ENCODE assay signal across 8 cellular contexts in genomic region chr22:38704568-38705234, GRCh38. TPM values are rescaled to one million over a fixed set of nuclear protein-coding genes. Genes with fewer than 3 reads are reported as not detected.
DNase-seq lines count a peak whose midpoint lies in the region; ATAC-seq and TF ChIP-seq lines count a peak whose summit lies in the region.

No MANE protein-coding gene starts in this region.

- H3K4me3 ChIP-seq in GM12875 (ENCODE audit: low read depth, low read length), result peak overlapping the region; percentile 47
- peak overlapping the region; percentile 11 to 98 (median 42) for H3K4me3 ChIP-seq in Peyer's patch

- peaks cover 0 to 5% (median 0%) of the 10 kb centered on the region in 3 donors for H3K36me3 ChIP-seq in Peyer's patch

- no peak for TF ChIP-seq POLR2A in Peyer's patch (IDR thresholded peaks at IDR 0.05)

- no peaks in the 10 kb centered on the region for H3K27me3 ChIP-seq in Peyer's patch

- TF ChIP-seq CTCF in GM12875 (IDR thresholded peaks at IDR 0.05; ENCODE audit: borderline replicate concordance, insufficient read depth, low read depth, low read length) (no peak), Peyer's patch (IDR thresholded peaks at IDR 0.05) (no peak)

- no peak for ATAC-seq in GM18511 (IDR thresholded peaks at IDR 0.05; ENCODE audit: unreplicated experiment)
- no peak for ATAC-seq in GM18517 (IDR thresholded peaks at IDR 0.05; ENCODE audit: unreplicated experiment)

- H3K27ac ChIP-seq in Peyer's patch (peak overlapping the region; percentile 72 to 100 (median 94)), epithelial cell of prostate (peak overlapping the region; percentile 72)

- H3K4me1 ChIP-seq in Peyer's patch, result peaks cover 0 to 42% (median 10%) of the 10 kb centered on the region in 4 donors

- no peaks in the 10 kb centered on the region for H3K9me3 ChIP-seq in Peyer's patch

- DNase-seq in Peyer's patch (no peak), epithelial cell of prostate (ENCODE audit: low read depth, low spot score) (no peak), pons (ENCODE audit: low spot score) (peak; percentile 69), medulla oblongata (ENCODE audit: extremely low spot score) (no peak), H4 (ENCODE audit: low spot score) (no peak)

RNA-seq across cellular contexts. Expression of gene GTPBP1, which starts 1.0 kb away (rescaled TPM):
- total RNA-seq in Peyer's patch, result 100 to 1,000 TPM in 3 of 4 donors, 10 to 100 TPM in 1; 72.5 to 182 (median 131) TPM
- total RNA-seq in H4 (2014; rRNA removed; shearing (Covaris generic)), result 12.1 and 12.9 TPM in 2 replicates

RNA-seq across cellular contexts. Expression of gene JOSD1, which starts 4.0 kb away (rescaled TPM):
- 100 to 1,000 TPM in 3 of 4 donors, 10 to 100 TPM in 1; 77.6 to 156 (median 121) TPM for total RNA-seq in Peyer's patch
- 40.7 and 52.1 TPM in 2 replicates for total RNA-seq in H4 (2014; rRNA removed; shearing (Covaris generic))

RNA-seq across cellular contexts. Expression of gene TOMM22, which starts 22.9 kb away (rescaled TPM):
- total RNA-seq in Peyer's patch, result 10 to 100 TPM; 19.6 to 35.5 (median 28.9) TPM
- total RNA-seq in H4 (2014; rRNA removed; shearing (Covaris generic)), result 90.7 and 97.3 TPM in 2 replicates

RNA-seq across cellular contexts. Expression of gene CBY1, which starts 48.3 kb away (rescaled TPM):
- total RNA-seq in Peyer's patch, result 10 to 100 TPM in 2 of 4 donors, 1 to 10 TPM in 2; 6.6 to 19.5 (median 12.3) TPM
- 20.4 and 25.0 TPM in 2 replicates for total RNA-seq in H4 (2014; rRNA removed; shearing (Covaris generic))

RNA-seq across cellular contexts. Expression of gene FAM227A, which starts 48.5 kb away (rescaled TPM):
- total RNA-seq in Peyer's patch, result 10 to 100 TPM in 1 of 4 donors, 1 to 10 TPM in 1, not detected in 2; 2.6 to 18.2 TPM
- total RNA-seq in H4 (2014; rRNA removed; shearing (Covaris generic)), result 0.23 and 0.33 TPM in 2 replicates
